1 cellular context compared by ENCODE assay signal in genomic region chr14:105260826-105261438, GRCh38.
TF ChIP-seq lines count a peak whose summit lies in the region.

No MANE protein-coding gene starts in this region.

TF ChIP-seq in GM23338, 12 proteins besides CTCF, POLR2A, EP300 and RAD21 (continued from another document):
- TF ChIP-seq ZNF462 (CRISPR knock-in tag; IDR thresholded peaks at IDR 0.05) (no peak), NANOG (IDR thresholded peaks at IDR 0.05; ENCODE audit: borderline replicate concordance) (no peak), ZNF331 (CRISPR knock-in tag; IDR thresholded peaks at IDR 0.05; ENCODE audit: low read depth) (no peak), JUNB (IDR thresholded peaks at IDR 0.05; ENCODE audit: unreplicated experiment) (no peak), ETS1 (IDR thresholded peaks at IDR 0.05) (no peak), POLR2AphosphoS5 (IDR thresholded peaks at IDR 0.05; ENCODE audit: low read depth) (no peak), REST (IDR thresholded peaks at IDR 0.05; ENCODE audit: unreplicated experiment) (no peak), STAT1 (IDR thresholded peaks at IDR 0.05; ENCODE audit: unreplicated experiment) (no peak), CREB1 (CRISPR knock-in tag; IDR thresholded peaks at IDR 0.05; ENCODE audit: low read depth) (no peak)
